8 cellular contexts compared by ENCODE assay signal in the genomic region with DNA sequence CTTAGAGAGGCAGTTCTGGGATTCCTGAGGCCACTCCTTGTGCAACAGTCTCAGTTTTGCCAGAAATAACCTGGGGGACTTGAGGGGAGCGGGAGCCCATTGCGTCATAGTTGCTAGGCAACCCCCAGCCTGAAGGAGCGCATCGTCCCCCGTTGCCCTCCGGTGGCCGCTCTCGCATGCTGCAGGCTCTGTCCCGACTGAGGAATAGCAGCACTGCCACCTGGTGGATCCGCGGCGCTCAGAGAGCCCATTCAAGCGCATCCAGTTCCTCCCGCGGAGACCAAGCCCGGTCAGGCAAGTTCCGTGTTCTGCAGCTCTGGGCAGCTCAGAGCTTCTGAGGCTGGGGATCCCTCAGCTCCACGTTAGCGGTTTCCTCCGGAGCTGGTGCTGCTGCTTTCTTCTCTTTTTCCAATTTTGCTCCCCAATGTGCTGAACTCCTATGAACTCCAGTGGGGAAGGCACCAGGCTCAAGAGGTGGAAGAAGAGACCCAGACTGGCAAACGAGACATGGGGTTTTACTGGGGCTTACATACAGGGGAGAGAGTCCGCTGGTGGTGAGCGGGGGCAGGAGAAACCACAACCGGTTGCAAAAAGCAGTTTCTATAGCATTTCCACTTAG. TPM values are rescaled to one million over a fixed set of nuclear protein-coding genes. Genes with fewer than 3 reads are reported as not detected.
DNase-seq lines count a peak whose midpoint lies in the region; ATAC-seq, FAIRE-seq and TF ChIP-seq lines count a peak whose summit lies in the region.

No MANE protein-coding gene starts in this region.

- peak overlapping the region in 7 of 11 experiments; percentile 27 to 51 (median 43); a peak in 8 of 22 replicates for H3K9ac ChIP-seq in BLaER1 treated with 17β-estradiol and CSF1 and Interleukin-3, amounts not matched to agents 10 nM and 100 nM
- no peak overlapping the region for H3K9ac ChIP-seq in mammary epithelial cell (ENCODE audit: insufficient read depth, low read length)

- intact Hi-C loops in mammary epithelial cell (cut with micrococcal nuclease): loop anchor here (1.0 kb wide), 6 partner anchors 14 to 239 kb away; no protein-coding TSS in a partner anchor

- peaks cover 0 to 11% (median 0%) of the 10 kb centered on the region in 11 experiments; a peak in 1 of 22 replicates for H4K20me1 ChIP-seq in BLaER1 treated with 17β-estradiol and CSF1 and Interleukin-3, amounts not matched to agents 10 nM and 100 nM
- H4K20me1 ChIP-seq in mammary epithelial cell (ENCODE audit: insufficient read depth, low read length): no peaks in the 10 kb centered on the region

- peak overlapping the region in 3 of 10 experiments; percentile 16 to 43 (median 21); a peak in 3 of 20 replicates for H3K4me3 ChIP-seq in BLaER1 treated with 17β-estradiol and CSF1 and Interleukin-3, amounts not matched to agents 10 nM and 100 nM
- H3K4me3 ChIP-seq in WERI-Rb-1 (ENCODE audit: low read depth, low read length) (no peak overlapping the region), mammary epithelial cell (replicated peaks in 1 of 3; ENCODE audit: insufficient read depth in 1 of 3, low read depth in 2 of 3, low read length in 3 of 3) (no peak overlapping the region)

- H3K79me2 ChIP-seq in mammary epithelial cell (ENCODE audit: insufficient read depth, low read length): no peaks in the 10 kb centered on the region

- no peaks in the 10 kb centered on the region for H3K27me3 ChIP-seq in BLaER1 treated with 17β-estradiol and CSF1 and Interleukin-3, amounts not matched to agents 10 nM and 100 nM
- H3K27me3 ChIP-seq in WERI-Rb-1 (ENCODE audit: insufficient read depth, low read depth, severe bottlenecking) (no peaks in the 10 kb centered on the region), mammary epithelial cell (ENCODE audit: insufficient read depth, low read length) (no peaks in the 10 kb centered on the region)

- peak overlapping the region in 4 of 11 experiments; percentile 24 to 66 (median 50); a peak in 7 of 22 replicates for H3K27ac ChIP-seq in BLaER1 treated with 17β-estradiol and CSF1 and Interleukin-3, amounts not matched to agents 10 nM and 100 nM
- H3K27ac ChIP-seq in WERI-Rb-1 (no peak overlapping the region), mammary epithelial cell (ENCODE audit: insufficient read depth, low read depth, low read length) (no peak overlapping the region)

- H2AFZ ChIP-seq in mammary epithelial cell (ENCODE audit: low read depth, low read length): peak overlapping the region; percentile 14

- H3K4me1 ChIP-seq in BLaER1 treated with 17β-estradiol and CSF1 and Interleukin-3, amounts not matched to agents 10 nM and 100 nM: peaks cover 31 to 47% (median 39%) of the 10 kb centered on the region in 10 experiments
- H3K4me1 ChIP-seq in mammary epithelial cell (ENCODE audit: insufficient read depth, low read length): peaks cover 20% of the 10 kb centered on the region

- TF ChIP-seq POLR2A in GM19193 (IDR thresholded peaks at IDR 0.05; ENCODE audit: extremely low read depth, insufficient read depth, insufficient read length): peak; percentile 36

- H3K9me3 ChIP-seq in BLaER1 treated with 17β-estradiol and CSF1 and Interleukin-3, amounts not matched to agents 10 nM and 100 nM (replicated peaks in 1 of 11): no peaks in the 10 kb centered on the region
- no peaks in the 10 kb centered on the region for H3K9me3 ChIP-seq in WERI-Rb-1 (ENCODE audit: severe bottlenecking)
- no peaks in the 10 kb centered on the region for H3K9me3 ChIP-seq in mammary epithelial cell (replicated peaks; ENCODE audit: insufficient read depth, low read length)

- peak overlapping the region; percentile 64 to 92 (median 80) for H3K4me2 ChIP-seq in BLaER1 treated with 17β-estradiol and CSF1 and Interleukin-3, amounts not matched to agents 10 nM and 100 nM
- H3K4me2 ChIP-seq in mammary epithelial cell (ENCODE audit: insufficient read depth, low read depth, low read length): no peak overlapping the region

- dilution Hi-C loops in mammary epithelial cell (cut with HindIII; ENCODE audit: low sequenced_read_pairs): loop anchor here (5.0 kb wide), 2 partner anchors 35 to 100 kb away; partner anchors contain the start of genes CHPF and TMEM198

- no TSS peak for BruUV-seq in mammary epithelial cell (replicated peaks; lab: Mats Ljungman, UMichigan)

- TF ChIP-seq CTCF in WERI-Rb-1 (IDR thresholded peaks at IDR 0.05; ENCODE audit: low read depth, low read length): peak; percentile 99
- TF ChIP-seq CTCF in mammary epithelial cell (conservative IDR thresholded peaks at IDR 0.05 in 1 of 2, IDR thresholded peaks at IDR 0.05 in 1 of 2; ENCODE audit: extremely low read depth in 1 of 2, insufficient read depth in 1 of 2, low read depth in 1 of 2, low read length in 2 of 2): peak; percentile 100

- FAIRE-seq in islet of Langerhans (lab: Jason Lieb, UNC): peak; percentile 73

- ATAC-seq in HG03280 (IDR thresholded peaks at IDR 0.05; ENCODE audit: unreplicated experiment): peak; percentile 98

- in situ Hi-C loops in mammary epithelial cell (cut with MboI; ENCODE audit: low sequenced_read_pairs in 2 of 2): loop anchor here in 1 of 2 donors (5.0 kb wide), 2 partner anchors 45 to 100 kb away; partner anchors contain the start of genes CHPF and TMEM198

- H3K36me3 ChIP-seq in BLaER1 treated with 17β-estradiol and CSF1 and Interleukin-3, amounts not matched to agents 10 nM and 100 nM: no peaks in the 10 kb centered on the region
- H3K36me3 ChIP-seq in WERI-Rb-1: peaks cover 3% of the 10 kb centered on the region; the same call in 1 of the 2 replicates
- no peaks in the 10 kb centered on the region for H3K36me3 ChIP-seq in mammary epithelial cell (ENCODE audit: insufficient read depth, low read length)

- CTCF ChIA-PET in mammary epithelial cell (lab: Charles Lee; ENCODE audit: low non-redundant PET): interaction anchor here (0.6 kb wide), 1 partner anchor 47 kb away, joined by 3 read pairs; no protein-coding TSS in a partner anchor

- peak; percentile 86 for DNase-seq in NCI-H226
- peak; percentile 96 for DNase-seq in WERI-Rb-1
- peak; percentile 87 for DNase-seq in mammary epithelial cell
- peak; percentile 67 to 75 for DNase-seq in stimulated activated CD4-positive, alpha-beta T cell treated with anti-CD3 and anti-CD28 coated beads, Interleukin-1b, Interleukin-23, amount 100 ng/mL, for 1 hour (ENCODE audit: low read depth in 2 of 2)

- 25% methylated on average over 13 of the region's 24 CpGs for WGBS in mammary epithelial cell (ENCODE audit: low coverage, missing lambda C conversion rate)

RNA-seq across cellular contexts. Expression of gene SLC4A3, which starts 15.1 kb away (rescaled TPM):
- total RNA-seq in mammary epithelial cell: 10 to 100 TPM; 12.5 to 30.0 TPM
- polyA plus RNA-seq in mammary epithelial cell: 11.2 TPM
- polyA minus RNA-seq in mammary epithelial cell: 12.7 TPM

RNA-seq across cellular contexts. Expression of gene STK11IP, which starts 44.9 kb away (rescaled TPM):
- total RNA-seq in mammary epithelial cell: 10 to 100 TPM; 14.5 to 27.6 TPM
- polyA plus RNA-seq in mammary epithelial cell: 12.4 TPM
- 43.4 TPM for polyA minus RNA-seq in mammary epithelial cell
